Comparison of ENCODE assay signal across 21 cellular contexts in the genomic region with DNA sequence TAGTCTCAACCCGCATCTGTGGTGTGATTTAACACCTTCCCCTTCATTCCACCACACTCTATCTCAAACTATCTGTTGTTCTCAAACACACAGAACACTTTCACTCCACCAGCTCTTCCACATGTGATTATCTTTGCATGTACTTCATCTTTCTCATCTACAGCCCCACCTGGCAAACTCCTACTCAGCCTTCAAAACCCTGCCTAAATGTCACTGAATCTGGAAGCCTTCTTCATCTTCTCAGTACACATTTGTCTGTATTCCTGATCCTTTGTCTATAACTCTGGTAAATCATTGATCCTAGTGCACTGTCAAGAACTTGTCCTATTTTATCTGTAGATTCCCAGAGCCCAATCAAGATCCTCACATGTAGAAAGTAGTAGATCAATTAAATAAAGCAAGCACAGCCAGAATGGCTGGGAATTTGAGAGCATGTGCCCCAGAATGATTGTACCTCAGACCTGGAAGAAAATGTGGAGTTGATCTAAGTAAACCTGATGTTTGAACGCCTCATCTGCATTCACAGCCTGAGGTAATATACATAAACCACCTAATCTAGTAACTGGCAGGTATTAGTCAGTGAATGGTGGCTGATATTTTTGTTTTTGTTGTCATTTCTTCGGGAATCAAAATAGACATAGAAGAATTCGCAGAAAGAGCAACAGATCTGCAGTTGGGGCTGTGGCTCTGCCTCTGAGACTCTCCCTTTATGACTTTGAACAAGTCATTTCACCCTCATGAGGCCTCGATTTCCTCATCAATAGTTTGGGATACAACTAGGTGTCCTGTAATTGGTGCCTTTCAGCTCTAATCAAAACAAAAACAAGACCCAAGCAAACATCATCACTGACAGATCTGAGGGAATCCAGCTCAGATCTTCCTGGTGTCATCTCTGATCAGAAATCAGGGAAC. TPM values are rescaled to one million over a fixed set of nuclear protein-coding genes. Genes with fewer than 3 reads are reported as not detected.
DNase-seq lines count a peak whose midpoint lies in the region; ATAC-seq, FAIRE-seq and TF ChIP-seq lines count a peak whose summit lies in the region.
"Had no signal": no experiment of that assay in that cellular context is flagged by ENCODE, and none has a peak within 500 bp of the region (broad histone marks: within the 10 kb centered on the region; RNA-seq: fewer than 3 reads in every experiment).

No MANE protein-coding gene starts in this region.

- no peak overlapping the region for H3K27ac Mint-ChIP-seq in activated CD8-positive, alpha-beta T cell treated with anti-CD3 and anti-CD28 coated beads for 36 hours
- H3K27ac Mint-ChIP-seq in activated CD8-positive, alpha-beta T cell treated with anti-CD3 and anti-CD28 coated beads, Interleukin-2, amount 10 ng/mL, durations not matched to agents 7 days and 5 days, result no peak overlapping the region
- H3K27ac Mint-ChIP-seq: activated CD4-positive, alpha-beta T cell treated with anti-CD3 and anti-CD28 coated beads, Interleukin-2, amount 10 ng/mL, durations not matched to agents 7 days and 5 days; activated naive CD8-positive, alpha-beta T cell treated with anti-CD3 and anti-CD28 coated beads, Interleukin-2, amount 10 ng/mL, durations not matched to agents 7 days and 5 days; B cell had no signal

- no peaks in the 10 kb centered on the region for H3K36me3 Mint-ChIP-seq in activated CD8-positive, alpha-beta T cell treated with anti-CD3 and anti-CD28 coated beads for 36 hours (ENCODE audit: low read depth)
- H3K36me3 Mint-ChIP-seq in activated CD8-positive, alpha-beta T cell treated with anti-CD3 and anti-CD28 coated beads, Interleukin-2, amount 10 ng/mL, durations not matched to agents 7 days and 5 days (ENCODE audit: low read depth), result no peaks in the 10 kb centered on the region
- H3K36me3 Mint-ChIP-seq: activated naive CD8-positive, alpha-beta T cell treated with anti-CD3 and anti-CD28 coated beads, Interleukin-2, amount 10 ng/mL, durations not matched to agents 7 days and 5 days had no signal

- no peak overlapping the region for H3K4me3 ChIP-seq in mammary epithelial cell (replicated peaks in 1 of 3; ENCODE audit: insufficient read depth in 1 of 3, low read depth in 2 of 3, low read length in 3 of 3)
- H3K4me3 ChIP-seq in keratinocyte (ENCODE audit: control insufficient read depth in 2 of 3, extremely low read depth in 1 of 3, insufficient read depth in 2 of 3, low read depth in 1 of 3, low read length in 3 of 3), result no peak overlapping the region
- no peak overlapping the region for H3K4me3 ChIP-seq in suprapubic skin
- H3K4me3 ChIP-seq in OCI-LY7 (ENCODE audit: low read depth, low read length, poor library complexity, severe bottlenecking), result no peak overlapping the region
- H3K4me3 ChIP-seq: lower lobe of right lung, prostate gland, sigmoid colon, SK-N-MC had no signal

- dilution Hi-C loops in mammary epithelial cell (cut with HindIII; ENCODE audit: low sequenced_read_pairs) (no loop called here), keratinocyte (cut with MboI; ENCODE audit: extremely low pct_ligation_motif_present, low sequenced_read_pairs) (no loop called here)

- H3K4me1 ChIP-seq in mammary epithelial cell (ENCODE audit: insufficient read depth, low read length) (peaks cover 51% of the 10 kb centered on the region), keratinocyte (ENCODE audit: control insufficient read depth, extremely low read depth, insufficient read depth, low read length) (peaks cover 47% of the 10 kb centered on the region), suprapubic skin (peaks cover 54% of the 10 kb centered on the region), OCI-LY7 (ENCODE audit: insufficient read depth, low read length, poor library complexity, severe bottlenecking) (no peaks in the 10 kb centered on the region)
- H3K4me1 ChIP-seq: lower lobe of right lung, prostate gland had no signal

- H3K9me3 Mint-ChIP-seq in activated CD8-positive, alpha-beta T cell treated with anti-CD3 and anti-CD28 coated beads for 36 hours, result no peaks in the 10 kb centered on the region
- no peaks in the 10 kb centered on the region for H3K9me3 Mint-ChIP-seq in activated CD8-positive, alpha-beta T cell treated with anti-CD3 and anti-CD28 coated beads, Interleukin-2, amount 10 ng/mL, durations not matched to agents 7 days and 5 days (ENCODE audit: insufficient read depth)
- H3K9me3 Mint-ChIP-seq: activated CD4-positive, alpha-beta T cell treated with anti-CD3 and anti-CD28 coated beads, Interleukin-2, amount 10 ng/mL, durations not matched to agents 7 days and 5 days; activated naive CD8-positive, alpha-beta T cell treated with anti-CD3 and anti-CD28 coated beads, Interleukin-2, amount 10 ng/mL, durations not matched to agents 7 days and 5 days had no signal

- in situ Hi-C loops in mammary epithelial cell (cut with MboI; ENCODE audit: low sequenced_read_pairs in 2 of 2), result no loop called here

- TF ChIP-seq CTCF in activated CD8-positive, alpha-beta T cell treated with anti-CD3 and anti-CD28 coated beads for 36 hours (IDR thresholded peaks at IDR 0.05), result no peak
- TF ChIP-seq CTCF in mammary epithelial cell (conservative IDR thresholded peaks at IDR 0.05 in 1 of 2, IDR thresholded peaks at IDR 0.05 in 1 of 2; ENCODE audit: extremely low read depth in 1 of 2, insufficient read depth in 1 of 2, low read depth in 1 of 2, low read length in 2 of 2) (no peak), keratinocyte (optimal IDR thresholded peaks at IDR 0.05 in 1 of 3, IDR thresholded peaks at IDR 0.05 in 1 of 3, conservative IDR thresholded peaks at IDR 0.05 in 1 of 3; ENCODE audit: extremely low read depth in 1 of 3, insufficient read depth in 2 of 3, low read length in 3 of 3) (no peak), suprapubic skin (IDR thresholded peaks at IDR 0.05) (no peak), OCI-LY7 (conservative IDR thresholded peaks at IDR 0.05; ENCODE audit: low read length) (no peak)

- no peak overlapping the region for H3K4me3 Mint-ChIP-seq in activated CD8-positive, alpha-beta T cell treated with anti-CD3 and anti-CD28 coated beads for 36 hours
- H3K4me3 Mint-ChIP-seq in activated CD8-positive, alpha-beta T cell treated with anti-CD3 and anti-CD28 coated beads, Interleukin-2, amount 10 ng/mL, durations not matched to agents 7 days and 5 days, result no peak overlapping the region
- H3K4me3 Mint-ChIP-seq: activated CD4-positive, alpha-beta T cell treated with anti-CD3 and anti-CD28 coated beads, Interleukin-2, amount 10 ng/mL, durations not matched to agents 7 days and 5 days; activated naive CD8-positive, alpha-beta T cell treated with anti-CD3 and anti-CD28 coated beads, Interleukin-2, amount 10 ng/mL, durations not matched to agents 7 days and 5 days; B cell had no signal

- H3K27ac ChIP-seq in mammary epithelial cell (ENCODE audit: insufficient read depth, low read depth, low read length), result peak overlapping the region; percentile 99
- peak overlapping the region; percentile 93 for H3K27ac ChIP-seq in keratinocyte (ENCODE audit: control insufficient read depth, insufficient read depth, low read length)
- peak overlapping the region; percentile 85 for H3K27ac ChIP-seq in suprapubic skin
- no peak overlapping the region for H3K27ac ChIP-seq in OCI-LY7 (ENCODE audit: low read depth, low read length, poor library complexity, severe bottlenecking)
- H3K27ac ChIP-seq: lower lobe of right lung, sigmoid colon had no signal

- no peaks in the 10 kb centered on the region for H3K79me2 ChIP-seq in mammary epithelial cell (ENCODE audit: insufficient read depth, low read length)
- H3K79me2 ChIP-seq in keratinocyte (ENCODE audit: control insufficient read depth, insufficient read depth, low read length), result no peaks in the 10 kb centered on the region
- H3K79me2 ChIP-seq in OCI-LY7 (ENCODE audit: insufficient read depth, low read depth, low read length), result no peaks in the 10 kb centered on the region

- H3K9ac ChIP-seq in mammary epithelial cell (ENCODE audit: insufficient read depth, low read length) (peak overlapping the region; percentile 69), keratinocyte (ENCODE audit: control insufficient read depth, extremely low read depth, insufficient read depth, low read length) (peak overlapping the region; percentile 76)

- peak; percentile 20 for ATAC-seq in activated CD8-positive, alpha-beta T cell treated with anti-CD3 and anti-CD28 coated beads for 36 hours
- ATAC-seq in activated CD8-positive, alpha-beta T cell treated with anti-CD3 and anti-CD28 coated beads, Interleukin-2, amount 10 ng/mL, durations not matched to agents 7 days and 5 days, result no peak

- intact Hi-C loops in activated CD8-positive, alpha-beta T cell treated with anti-CD3 and anti-CD28 coated beads for 36 hours (cut with micrococcal nuclease), result no loop called here
- intact Hi-C loops in mammary epithelial cell (cut with micrococcal nuclease), result loop anchor here (1.0 to 10.0 kb wide), 2 partner anchors 25 to 85 kb away; no protein-coding TSS in a partner anchor
- intact Hi-C loops in OCI-LY7 (cut with micrococcal nuclease; ENCODE audit: unreplicated experiment), result no loop called here

- H4K20me1 ChIP-seq in mammary epithelial cell (ENCODE audit: insufficient read depth, low read length), result no peaks in the 10 kb centered on the region
- no peaks in the 10 kb centered on the region for H4K20me1 ChIP-seq in keratinocyte (ENCODE audit: control insufficient read depth, extremely low read depth, insufficient read depth, low read length)
- H4K20me1 ChIP-seq in OCI-LY7 (ENCODE audit: insufficient read depth, low read length), result no peaks in the 10 kb centered on the region

- no peaks in the 10 kb centered on the region for H3K9me3 ChIP-seq in mammary epithelial cell (replicated peaks; ENCODE audit: insufficient read depth, low read length)
- H3K9me3 ChIP-seq in keratinocyte (ENCODE audit: control insufficient read depth, low read depth, low read length), result no peaks in the 10 kb centered on the region
- no peaks in the 10 kb centered on the region for H3K9me3 ChIP-seq in suprapubic skin
- no peaks in the 10 kb centered on the region for H3K9me3 ChIP-seq in OCI-LY7 (ENCODE audit: low read length)
- H3K9me3 ChIP-seq: lower lobe of right lung, prostate gland, sigmoid colon had no signal

- DNase-seq in activated CD8-positive, alpha-beta T cell treated with anti-CD3 and anti-CD28 coated beads for 36 hours, result no peak
- no peak for DNase-seq in activated CD8-positive, alpha-beta T cell treated with anti-CD3 and anti-CD28 coated beads, Interleukin-2, amount 10 ng/mL, durations not matched to agents 7 days and 5 days
- no peak for DNase-seq in mammary epithelial cell
- no peak for DNase-seq in keratinocyte (ENCODE audit: low read depth, low spot score)
- DNase-seq in suprapubic skin (ENCODE audit: low spot score in 2 of 2), result peak in 1 of 2 donors; percentile 4
- DNase-seq in DMS153 (lab: John Stamatoyannopoulos, UW), result no peak
- DNase-seq in stimulated activated CD4-positive, alpha-beta T cell treated with anti-CD3 and anti-CD28 coated beads, Interleukin-2, amount 100 ng/mL, for 24 hours, result no peak
- DNase-seq in OCI-LY7 (ENCODE audit: low spot score), result no peak
- DNase-seq: activated CD4-positive, alpha-beta T cell treated with anti-CD3 and anti-CD28 coated beads, Interleukin-2, amount 10 ng/mL, durations not matched to agents 7 days and 5 days; activated CD8-positive, alpha-beta memory T cell treated with anti-CD3 and anti-CD28 coated beads, Interleukin-2, amount 50 U/mL, for 4 hours; activated effector memory CD4-positive, alpha-beta T cell treated with Interleukin-2 at 50 U/mL for 16 hours; GF-D8; lower lobe of right lung; NCI-H187 treated with DMSO at 0.1 percent for 48 hours; RPMI8226; sigmoid colon had no signal

- no peak for TF ChIP-seq POLR2A in suprapubic skin (IDR thresholded peaks at IDR 0.05)

- FAIRE-seq in keratinocyte (lab: Jason Lieb, UNC), result peak; percentile 53
- FAIRE-seq: A204.1 had no signal

- no peaks in the 10 kb centered on the region for H3K9me1 ChIP-seq in keratinocyte (ENCODE audit: control insufficient read depth, extremely low read depth, insufficient read depth, low read length)

- H3K4me2 ChIP-seq in mammary epithelial cell (ENCODE audit: insufficient read depth, low read depth, low read length), result peak overlapping the region; percentile 93
- H3K4me2 ChIP-seq in keratinocyte (ENCODE audit: control insufficient read depth, extremely low read depth, insufficient read depth, low read depth, low read length), result peak overlapping the region; percentile 93
- no peak overlapping the region for H3K4me2 ChIP-seq in OCI-LY7 (ENCODE audit: low read length)

- no peak overlapping the region for H2AFZ ChIP-seq in mammary epithelial cell (ENCODE audit: low read depth, low read length)
- H2AFZ ChIP-seq in keratinocyte (ENCODE audit: control insufficient read depth, low read length), result no peak overlapping the region
- no peak overlapping the region for H2AFZ ChIP-seq in OCI-LY7 (ENCODE audit: low read length)

- WGBS in mammary epithelial cell (ENCODE audit: low coverage, missing lambda C conversion rate), result 80% methylated on average over 4 of the region's 5 CpGs
- 76% methylated on average over 5 of the region's 5 CpGs for WGBS in suprapubic skin

- H3K9me2 ChIP-seq in OCI-LY7 (ENCODE audit: insufficient read depth, low read length), result no peaks in the 10 kb centered on the region

- CTCF ChIA-PET in activated CD8-positive, alpha-beta T cell treated with anti-CD3 and anti-CD28 coated beads for 36 hours (lab: Charles Lee), result interaction anchor here (1.1 to 1.6 kb wide), 2 partner anchors 13 to 18 kb away, joined by 3 to 4 read pairs; no protein-coding TSS in a partner anchor
- CTCF ChIA-PET in activated CD8-positive, alpha-beta T cell treated with anti-CD3 and anti-CD28 coated beads, Interleukin-2, amount 10 ng/mL, durations not matched to agents 7 days and 5 days (lab: Charles Lee), result interaction anchor here (0.9 kb wide), 1 partner anchor 9 kb away, joined by 3 read pairs; no protein-coding TSS in a partner anchor
- CTCF ChIA-PET in mammary epithelial cell (lab: Charles Lee; ENCODE audit: low non-redundant PET) (no interaction called here), OCI-LY7 (lab: Charles Lee; ENCODE audit: unreplicated experiment) (no interaction called here)

- peaks cover 7% of the 10 kb centered on the region for H3K27me3 Mint-ChIP-seq in activated CD8-positive, alpha-beta T cell treated with anti-CD3 and anti-CD28 coated beads for 36 hours
- H3K27me3 Mint-ChIP-seq in activated CD8-positive, alpha-beta T cell treated with anti-CD3 and anti-CD28 coated beads, Interleukin-2, amount 10 ng/mL, durations not matched to agents 7 days and 5 days (ENCODE audit: low read depth), result peaks cover 10% of the 10 kb centered on the region

- POLR2A ChIA-PET in activated CD8-positive, alpha-beta T cell treated with anti-CD3 and anti-CD28 coated beads for 36 hours (lab: Charles Lee), result no interaction called here
- POLR2A ChIA-PET in activated CD8-positive, alpha-beta T cell treated with anti-CD3 and anti-CD28 coated beads, Interleukin-2, amount 10 ng/mL, durations not matched to agents 7 days and 5 days (lab: Charles Lee), result no interaction called here
- POLR2A ChIA-PET in OCI-LY7 (lab: Charles Lee), result no interaction called here

- H3K36me3 ChIP-seq in mammary epithelial cell (ENCODE audit: insufficient read depth, low read length) (no peaks in the 10 kb centered on the region), keratinocyte (ENCODE audit: control insufficient read depth in 2 of 2, extremely low read depth in 1 of 2, insufficient read depth in 2 of 2, low read length in 2 of 2) (no peaks in the 10 kb centered on the region), suprapubic skin (no peaks in the 10 kb centered on the region), OCI-LY7 (ENCODE audit: insufficient read depth, low read length) (no peaks in the 10 kb centered on the region)
- H3K36me3 ChIP-seq: lower lobe of right lung, prostate gland, sigmoid colon had no signal

- no peak for TF ChIP-seq EP300 in suprapubic skin (IDR thresholded peaks at IDR 0.05)

- BruUV-seq in mammary epithelial cell (replicated peaks; lab: Mats Ljungman, UMichigan), result TSS peak; percentile 90
- no TSS peak for BruUV-seq in OCI-LY7 (replicated peaks; lab: Mats Ljungman, UMichigan)

- H3K27me3 ChIP-seq in mammary epithelial cell (ENCODE audit: insufficient read depth, low read length), result no peaks in the 10 kb centered on the region
- no peaks in the 10 kb centered on the region for H3K27me3 ChIP-seq in keratinocyte (ENCODE audit: control insufficient read depth, extremely low read depth, insufficient read depth, low read length)
- no peaks in the 10 kb centered on the region for H3K27me3 ChIP-seq in suprapubic skin
- H3K27me3 ChIP-seq: sigmoid colon had no signal

- H3K4me1 Mint-ChIP-seq in activated CD8-positive, alpha-beta T cell treated with anti-CD3 and anti-CD28 coated beads for 36 hours (ENCODE audit: low read depth), result peaks cover 6% of the 10 kb centered on the region
- peaks cover 3% of the 10 kb centered on the region for H3K4me1 Mint-ChIP-seq in activated CD8-positive, alpha-beta T cell treated with anti-CD3 and anti-CD28 coated beads, Interleukin-2, amount 10 ng/mL, durations not matched to agents 7 days and 5 days (ENCODE audit: low read depth)
- H3K4me1 Mint-ChIP-seq: activated CD4-positive, alpha-beta T cell treated with anti-CD3 and anti-CD28 coated beads, Interleukin-2, amount 10 ng/mL, durations not matched to agents 7 days and 5 days; activated naive CD8-positive, alpha-beta T cell treated with anti-CD3 and anti-CD28 coated beads, Interleukin-2, amount 10 ng/mL, durations not matched to agents 7 days and 5 days; B cell had no signal

RNA-seq across cellular contexts. Expression of a gene that starts 28.0 kb away (rescaled TPM):
- total RNA-seq in activated CD8-positive, alpha-beta T cell treated with anti-CD3 and anti-CD28 coated beads for 36 hours, result 10 to 100 TPM; 19.2 to 19.3 TPM
- 1 to 10 TPM; 2.0 to 2.1 TPM for total RNA-seq in activated CD8-positive, alpha-beta T cell treated with anti-CD3 and anti-CD28 coated beads, Interleukin-2, amount 10 ng/mL, durations not matched to agents 7 days and 5 days
- total RNA-seq in mammary epithelial cell, result 10 to 100 TPM; 19.0 to 27.8 TPM
- 14.3 TPM for polyA plus RNA-seq in mammary epithelial cell
- 4.4 TPM for polyA minus RNA-seq in mammary epithelial cell
- polyA plus RNA-seq in keratinocyte, result 8.4 to 11.8 TPM (median 11.4 TPM) in 3 replicates
- polyA plus RNA-seq in keratinocyte (2011; ENCODE audit: low read depth), result 14.4 TPM
- 5.7 and 7.5 TPM in 2 replicates for polyA plus RNA-seq in keratinocyte (2011; cell fraction: cytosol; rRNA removed)
- polyA plus RNA-seq in keratinocyte (2011; cell fraction: nucleus; rRNA removed), result 10.1 and 10.6 TPM in 2 replicates
- 10.9 and 13.9 TPM in 2 replicates for polyA plus RNA-seq in keratinocyte (2012; ENCODE audit: low replicate concordance)
- 1.9 to 3.1 TPM (median 3.1 TPM) in 3 replicates for polyA minus RNA-seq in keratinocyte
- 5.2 TPM for polyA minus RNA-seq in keratinocyte (2011; cell fraction: cytosol; rRNA and poly(A)+ RNA removed)
- polyA minus RNA-seq in keratinocyte (2011; cell fraction: nucleus; rRNA and poly(A)+ RNA removed), result 2.7 and 4.3 TPM in 2 replicates
- total RNA-seq in suprapubic skin, result 10 to 100 TPM; 12.8 to 26.5 (median 17.7) TPM
- total RNA-seq in OCI-LY7 (2014; rRNA removed; shearing (Covaris generic)), result 29.2 and 33.2 TPM in 2 replicates
- total RNA-seq in OCI-LY7 (2022), result 45.0 and 47.8 TPM in 2 replicates

Comparison
In these comparisons a context has a peak if more than half of its experiments do, and no peak if none do; other contexts are left out.
1. RNA of a gene that starts 28.0 kb away (total RNA-seq): 29.2 to 47.8 TPM in OCI-LY7, 19.0 to 27.8 TPM in mammary epithelial cell, 19.2 to 19.3 TPM in activated CD8-positive, alpha-beta T cell treated with anti-CD3 and anti-CD28 coated beads for 36 hours and 12.8 to 26.5 TPM in suprapubic skin; 2.0 to 2.1 TPM in activated CD8-positive, alpha-beta T cell treated with anti-CD3 and anti-CD28 coated beads, Interleukin-2, amount 10 ng/mL, durations not matched to agents 7 days and 5 days; every median in the first group is over 4 times any median in the second.
2. CTCF ChIA-PET loops: an anchor here in activated CD8-positive, alpha-beta T cell treated with anti-CD3 and anti-CD28 coated beads for 36 hours (1.1 to 1.6 kb wide) and activated CD8-positive, alpha-beta T cell treated with anti-CD3 and anti-CD28 coated beads, Interleukin-2, amount 10 ng/mL, durations not matched to agents 7 days and 5 days (0.9 kb wide); none called in mammary epithelial cell and OCI-LY7.